Comparison of ENCODE assay signal across 20 cellular contexts in genomic region chr10:15603446-15604011, GRCh38.
DNase-seq lines count a peak whose midpoint lies in the region; ATAC-seq and TF ChIP-seq lines count a peak whose summit lies in the region.
"Had no signal": no experiment of that assay in that cellular context is flagged by ENCODE, and none has a peak within 500 bp of the region (broad histone marks: within the 10 kb centered on the region; RNA-seq: fewer than 3 reads in every experiment).

No MANE protein-coding gene starts in this region.

- no peak overlapping the region for H3K4me3 ChIP-seq in heart left ventricle
- H3K4me3 ChIP-seq in right cardiac atrium (ENCODE audit: low read length), result no peak overlapping the region
- H3K4me3 ChIP-seq in mesodermal cell (ENCODE audit: extremely low read depth, insufficient read depth, low read length, poor library complexity, severe bottlenecking), result no peak overlapping the region
- H3K4me3 ChIP-seq in smooth muscle cell, result no peak overlapping the region

- H2AFZ ChIP-seq in smooth muscle cell (ENCODE audit: low read depth), result no peak overlapping the region

- no peak overlapping the region for H3K9ac ChIP-seq in smooth muscle cell (ENCODE audit: low read depth)

- H3K27me3 ChIP-seq in heart left ventricle, result no peaks in the 10 kb centered on the region
- no peaks in the 10 kb centered on the region for H3K27me3 ChIP-seq in right cardiac atrium (ENCODE audit: control insufficient read depth, insufficient read depth)
- no peaks in the 10 kb centered on the region for H3K27me3 ChIP-seq in smooth muscle cell (ENCODE audit: low read depth)

- H3K9me3 ChIP-seq in heart left ventricle (no peaks in the 10 kb centered on the region), right cardiac atrium (ENCODE audit: control insufficient read depth, low read length) (no peaks in the 10 kb centered on the region), mesodermal cell (ENCODE audit: control insufficient read depth, low read length) (no peaks in the 10 kb centered on the region), smooth muscle cell (replicated peaks; ENCODE audit: low read depth) (no peaks in the 10 kb centered on the region)

- intact Hi-C loops in heart left ventricle (cut with DNase I), result no loop called here
- intact Hi-C loops in right cardiac atrium (cut with DNase I), result no loop called here

- no peak for TF ChIP-seq CTCF in heart left ventricle (IDR thresholded peaks at IDR 0.05)
- TF ChIP-seq CTCF in VCaP (conservative IDR thresholded peaks at IDR 0.05), result no peak
- no peak for TF ChIP-seq CTCF in smooth muscle cell (IDR thresholded peaks at IDR 0.05; ENCODE audit: borderline replicate concordance, insufficient read depth, poor library complexity, severe bottlenecking)

- peaks cover 9% of the 10 kb centered on the region for H3K27me3 Mint-ChIP-seq in activated T-cell treated with anti-CD3 and anti-CD28 coated beads, Interleukin-2, amount 50 U/mL, for 4 hours (ENCODE audit: low read depth)

- H4K20me1 ChIP-seq in smooth muscle cell (ENCODE audit: low read depth), result no peaks in the 10 kb centered on the region

- ATAC-seq in heart left ventricle (peak in 1 of 4 donors; percentile 44), right cardiac atrium (no peak), HG03342 (IDR thresholded peaks at IDR 0.05; ENCODE audit: unreplicated experiment) (no peak)
- no peak for ATAC-seq in activated T-cell treated with anti-CD3 and anti-CD28 coated beads, Interleukin-2, amount 50 U/mL, for 4 hours
- ATAC-seq: SK-N-SH treated with all-trans-retinoic acid at 6 μM for 48 hours had no signal

- no peaks in the 10 kb centered on the region for H3F3A ChIP-seq in smooth muscle cell (ENCODE audit: low read depth)

- WGBS in heart left ventricle, 4 donors, result 26 to 39% (median 31%) methylated on average over 3 of the region's 3 CpGs
- WGBS in right cardiac atrium, result 43% methylated on average over 3 of the region's 3 CpGs
- 100% methylated on average over 1 of the region's 3 CpGs for WGBS in mesodermal cell (ENCODE audit: insufficient coverage in 2 of 2), 2 experiments
- 45% methylated on average over 3 of the region's 3 CpGs for WGBS in smooth muscle cell (ENCODE audit: low lambda C conversion rate)

- no peak for TF ChIP-seq POLR2A in heart left ventricle (IDR thresholded peaks at IDR 0.05)

- no peak for DNase-seq in heart left ventricle
- no peak for DNase-seq in right cardiac atrium
- no peak for DNase-seq in smooth muscle cell (lab: John Stamatoyannopoulos, UW; ENCODE audit: unreplicated experiment)
- no peak for DNase-seq in activated T-cell treated with anti-CD3 and anti-CD28 coated beads, Interleukin-2, amount 50 U/mL, for 4 hours
- DNase-seq: 8988T, AML-193, C1 segment of cervical spinal cord, DMS53, EL, IMR-90, MV-4-11, NCI-H1105 treated with DMSO at 0.1 percent for 48 hours, NCI-H2029 treated with DMSO at 0.1 percent for 48 hours, NCI-H226, NCI-H510A treated with DMSO at 0.1 percent for 48 hours, NCI-H748 treated with DMSO at 0.1 percent for 48 hours had no signal

- H3K36me3 ChIP-seq in heart left ventricle, result no peaks in the 10 kb centered on the region
- H3K36me3 ChIP-seq in mesodermal cell (ENCODE audit: control insufficient read depth, insufficient read depth, low read length), result no peaks in the 10 kb centered on the region
- no peaks in the 10 kb centered on the region for H3K36me3 ChIP-seq in smooth muscle cell (ENCODE audit: low read depth)

- H3K27ac ChIP-seq in heart left ventricle (peak overlapping the region in 9 of 12 donors; percentile 15 to 51 (median 26)), right cardiac atrium (ENCODE audit: low read length) (no peak overlapping the region), VCaP (peak overlapping the region; percentile 38), mesodermal cell (ENCODE audit: low read depth, low read length, severe bottlenecking) (peak overlapping the region; percentile 58), smooth muscle cell (ENCODE audit: low read depth) (no peak overlapping the region)

- H3K4me1 ChIP-seq in heart left ventricle (peaks cover 0 to 11% (median 1%) of the 10 kb centered on the region in 12 donors), right cardiac atrium (ENCODE audit: control insufficient read depth, insufficient read depth, low read length) (peaks cover 2% of the 10 kb centered on the region), mesodermal cell (ENCODE audit: control insufficient read depth, insufficient read depth, low read length, poor library complexity, severe bottlenecking) (no peaks in the 10 kb centered on the region), smooth muscle cell (ENCODE audit: low read depth) (no peaks in the 10 kb centered on the region)

- no peaks in the 10 kb centered on the region for H3K36me3 Mint-ChIP-seq in activated T-cell treated with anti-CD3 and anti-CD28 coated beads, Interleukin-2, amount 50 U/mL, for 4 hours (ENCODE audit: insufficient read depth)

- H3K9me3 Mint-ChIP-seq in activated T-cell treated with anti-CD3 and anti-CD28 coated beads, Interleukin-2, amount 50 U/mL, for 4 hours, result no peaks in the 10 kb centered on the region

- H3K4me2 ChIP-seq in smooth muscle cell, result no peak overlapping the region

- H3K79me2 ChIP-seq in smooth muscle cell (ENCODE audit: low read depth), result no peaks in the 10 kb centered on the region

- no peak overlapping the region for H3K4me3 Mint-ChIP-seq in activated T-cell treated with anti-CD3 and anti-CD28 coated beads, Interleukin-2, amount 50 U/mL, for 4 hours

- H3K4me1 Mint-ChIP-seq in activated T-cell treated with anti-CD3 and anti-CD28 coated beads, Interleukin-2, amount 50 U/mL, for 4 hours (ENCODE audit: low read depth), result no peaks in the 10 kb centered on the region

Comparison
In these comparisons a context has a peak if more than half of its experiments do, and no peak if none do; other contexts are left out.
1. H3K27ac ChIP-seq: peak in heart left ventricle (9 of 12), VCaP (single experiment) and mesodermal cell (single experiment); none in right cardiac atrium (single experiment) and smooth muscle cell (single experiment).